ENCODE assay signal across 11 cellular contexts in the genomic region with DNA sequence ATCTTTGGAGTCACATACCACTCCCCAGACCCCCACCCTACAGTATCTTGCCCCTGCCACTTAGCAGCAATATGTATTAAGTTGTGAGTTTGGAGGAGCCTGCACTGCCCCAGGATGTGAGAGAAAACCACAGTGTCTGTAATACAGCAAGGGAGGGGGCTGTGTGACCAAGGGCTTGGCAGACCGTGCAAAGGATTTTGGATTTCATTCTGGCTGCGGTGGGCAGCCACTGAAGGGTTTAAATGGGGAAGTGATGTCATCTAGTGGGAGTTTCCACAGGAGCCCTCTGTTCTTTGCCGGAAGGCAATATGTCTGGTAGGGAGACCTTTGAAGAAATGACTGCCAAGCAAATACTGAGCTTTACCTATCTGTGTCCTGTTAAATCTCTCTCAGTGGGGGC.
DNase-seq lines count a peak whose midpoint lies in the region; ATAC-seq and TF ChIP-seq lines count a peak whose summit lies in the region.
"Had no signal": no experiment of that assay in that cellular context is flagged by ENCODE, and none has a peak within 500 bp of the region (broad histone marks: within the 10 kb centered on the region; RNA-seq: fewer than 3 reads in every experiment).

No MANE protein-coding gene starts in this region.

- TF ChIP-seq EP300 in ovary (IDR thresholded peaks at IDR 0.05) = no peak

- H3K27ac Mint-ChIP-seq in H9 = no peak overlapping the region

- H3K18ac ChIP-seq in H9 (ENCODE audit: insufficient read length, low read depth, low read length) = no peak overlapping the region

- no peaks in the 10 kb centered on the region for H3K23me2 ChIP-seq in H9 (ENCODE audit: insufficient read length, low read depth, low read length, poor library complexity, severe bottlenecking)

- no peak overlapping the region for H4K8ac ChIP-seq in H9 (replicated peaks; ENCODE audit: insufficient read length, low read depth, low read length)

- H3K4me2 ChIP-seq in BLaER1 (peak overlapping the region; percentile 71), H9 (ENCODE audit: insufficient read depth, insufficient read length, low read length) (no peak overlapping the region)

- no peaks in the 10 kb centered on the region for H3K36me3 ChIP-seq in BLaER1
- no peaks in the 10 kb centered on the region for H3K36me3 ChIP-seq in ovary

- no peak overlapping the region for H3K4ac ChIP-seq in H9 (ENCODE audit: low read depth, low read length)

- H2BK5ac ChIP-seq in H9 (ENCODE audit: insufficient read length, low read length) = no peak overlapping the region

- H4K20me1 ChIP-seq in BLaER1 (no peaks in the 10 kb centered on the region), H9 (ENCODE audit: control insufficient read depth, insufficient read depth, insufficient read length) (no peaks in the 10 kb centered on the region)

- no peak overlapping the region for H3T11ph ChIP-seq in H9 (ENCODE audit: low read length)

- peaks cover 36% of the 10 kb centered on the region for H3K4me1 ChIP-seq in BLaER1
- H3K4me1 ChIP-seq in H9 (ENCODE audit: insufficient read depth, low read length) = no peaks in the 10 kb centered on the region
- H3K4me1 ChIP-seq in ovary (ENCODE audit: insufficient read depth) = no peaks in the 10 kb centered on the region

- DNase-seq in OCI-M1 (lab: John Stamatoyannopoulos, UW) = peak; percentile 54
- DNase-seq in NCI-H1417 (lab: John Stamatoyannopoulos, UW) = no peak
- no peak for DNase-seq in H9
- no peak for DNase-seq in ovary
- DNase-seq in foreskin fibroblast = no peak
- DNase-seq: kidney, NCI-H1092 had no signal

- H2AK5ac ChIP-seq in H9 (ENCODE audit: insufficient read length, low read length) = no peak overlapping the region

- H3K27me3 ChIP-seq in BLaER1 (no peaks in the 10 kb centered on the region), H9 (ENCODE audit: insufficient read depth, low read length) (no peaks in the 10 kb centered on the region), ovary (no peaks in the 10 kb centered on the region)

- H3K23ac ChIP-seq in H9 (ENCODE audit: insufficient read length, low read depth, low read length) = no peak overlapping the region

- no peaks in the 10 kb centered on the region for H3K79me2 ChIP-seq in H9 (ENCODE audit: insufficient read depth, low read length)

- H3K79me1 ChIP-seq in H9 (ENCODE audit: insufficient read depth, low read depth, low read length, poor library complexity, severe bottlenecking) = no peaks in the 10 kb centered on the region

- peaks cover 0 to 2% of the 10 kb centered on the region in 2 experiments; a peak in 2 of 5 replicates for H3K9me3 Mint-ChIP-seq in H9

- H3K9me3 ChIP-seq in BLaER1 (0 out of 2 replicates have a peak, but pooled peaks cover 3% of the 10 kb centered on the region), H9 (ENCODE audit: control insufficient read depth, low read depth, low read length) (no peaks in the 10 kb centered on the region), ovary (no peaks in the 10 kb centered on the region)

- peaks cover 4 to 13% (median 13%) of the 10 kb centered on the region in 3 experiments; a peak in 5 of 7 replicates for H3K36me3 Mint-ChIP-seq in H9 (ENCODE audit: insufficient read depth in 1 of 3, low read depth in 3 of 3)

- peaks cover 13 to 16% of the 10 kb centered on the region in 2 experiments for H3K4me1 Mint-ChIP-seq in H9

- TF ChIP-seq CTCF in H9 (conservative IDR thresholded peaks at IDR 0.05) = no peak
- TF ChIP-seq CTCF in ovary (IDR thresholded peaks at IDR 0.05) = no peak
- no peak for TF ChIP-seq CTCF in foreskin fibroblast (IDR thresholded peaks at IDR 0.05; ENCODE audit: low read depth, low read length)

- H3K27ac ChIP-seq in BLaER1 (no peak overlapping the region), H9 (ENCODE audit: insufficient read length, low read depth, low read length) (no peak overlapping the region), ovary (no peak overlapping the region)
- H3K27ac ChIP-seq: SK-N-MC had no signal

- no peak overlapping the region for H3K14ac ChIP-seq in H9 (ENCODE audit: insufficient read depth, low read length)

- H3K9ac ChIP-seq in BLaER1 (no peak overlapping the region), H9 (ENCODE audit: extremely low read depth, insufficient read length, low read length) (no peak overlapping the region)

- no CpG with 5 or more reads among the region's 3 CpGs for WGBS in H9 (ENCODE audit: extremely low coverage, insufficient read length, low lambda C conversion rate)
- WGBS in ovary, 3 donors = 82 to 89% (median 85%) methylated on average over 3 of the region's 3 CpGs

- ATAC-seq in GM19351 (IDR thresholded peaks at IDR 0.05; ENCODE audit: unreplicated experiment) (peak; percentile 85), HG03039 (IDR thresholded peaks at IDR 0.05; ENCODE audit: unreplicated experiment) (peak; percentile 82)

- intact Hi-C loops in ovary (cut with DNase I) = no loop called here

- no peak overlapping the region for H2BK15ac ChIP-seq in H9 (ENCODE audit: low read depth, low read length)

- no peak overlapping the region for H3K4me3 Mint-ChIP-seq in H9

- H2BK12ac ChIP-seq in H9 (ENCODE audit: insufficient read length, low read depth, low read length) = no peak overlapping the region

- no peak overlapping the region for H3K56ac ChIP-seq in H9 (ENCODE audit: insufficient read length, low read depth, low read length)

- H2BK120ac ChIP-seq in H9 (ENCODE audit: low read depth, low read length, poor library complexity, severe bottlenecking) = no peak overlapping the region

- H3K4me3 ChIP-seq in BLaER1 (no peak overlapping the region), ovary (no peak overlapping the region), foreskin fibroblast (ENCODE audit: low read depth in 1 of 2, low read length in 2 of 2) (no peak overlapping the region)
- H3K4me3 ChIP-seq: SK-N-MC had no signal

- no peak overlapping the region for H2BK20ac ChIP-seq in H9 (ENCODE audit: low read depth, low read length, poor library complexity, severe bottlenecking)

- H2AFZ ChIP-seq in H9 (ENCODE audit: low read length) = no peak overlapping the region

- TF ChIP-seq POLR2A in ovary (IDR thresholded peaks at IDR 0.05) = no peak

- H4K91ac ChIP-seq in H9 (ENCODE audit: insufficient read length, low read depth, low read length) = no peak overlapping the region

- H4K5ac ChIP-seq in H9 (ENCODE audit: insufficient read length, low read depth, low read length) = no peak overlapping the region

- no peaks in the 10 kb centered on the region for H3K27me3 Mint-ChIP-seq in H9 (ENCODE audit: low read depth)
